In the genomic region with DNA sequence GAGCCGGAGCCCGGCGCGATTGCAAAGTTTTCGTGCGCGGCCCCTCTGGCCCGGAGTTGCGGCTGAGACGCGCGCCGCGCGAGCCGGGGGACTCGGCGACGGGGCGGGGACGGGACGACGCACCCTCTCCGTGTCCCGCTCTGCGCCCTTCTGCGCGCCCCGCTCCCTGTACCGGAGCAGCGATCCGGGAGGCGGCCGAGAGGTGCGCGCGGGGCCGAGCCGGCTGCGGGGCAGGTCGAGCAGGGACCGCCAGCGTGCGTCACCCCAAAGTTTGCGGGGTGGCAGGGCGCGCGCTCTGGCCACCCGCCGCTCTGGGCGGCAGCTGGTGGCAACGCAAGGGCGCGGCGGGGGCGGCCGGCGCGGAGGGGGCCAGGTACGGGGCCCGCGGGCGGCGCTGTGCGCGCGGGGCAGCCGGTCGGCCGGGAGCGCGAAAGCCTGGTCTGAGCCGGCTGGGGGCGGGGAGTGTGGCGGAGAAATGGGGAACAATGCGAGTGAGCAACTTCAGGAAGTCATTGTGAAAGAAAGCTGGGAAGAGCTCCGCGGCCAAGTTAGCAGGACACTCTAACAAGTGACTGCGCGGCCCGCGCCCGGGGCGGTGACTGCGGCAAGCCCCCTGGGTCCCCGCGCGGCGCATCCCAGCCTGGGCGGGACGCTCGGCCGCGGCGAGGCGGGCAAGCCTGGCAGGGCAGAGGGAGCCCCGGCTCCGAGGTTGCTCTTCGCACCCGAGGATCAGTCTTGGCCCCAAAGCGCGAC, we compare ENCODE assay signal across 8 cellular contexts. TPM values are rescaled to one million over a fixed set of nuclear protein-coding genes. Genes with fewer than 3 reads are reported as not detected.
DNase-seq lines count a peak whose midpoint lies in the region; ATAC-seq, FAIRE-seq and TF ChIP-seq lines count a peak whose summit lies in the region.

IKZF1 (plus strand) TSS at position 559 of the 753 bp plus-strand sequence. CDS start 14,346 bp downstream, outside the sequence.

- no peak within 1 kb of the TSS for H3K4me3 ChIP-seq in KMS-11 (IDR thresholded peaks at IDR 0.05; ENCODE audit: insufficient read depth, low read depth, low read length)
- peak within 1 kb of the TSS in 1 of 3 experiments; percentile 23 for H3K4me3 ChIP-seq in endothelial cell of umbilical vein (replicated peaks in 1 of 3; ENCODE audit: insufficient read depth in 1 of 3, low read depth in 1 of 3, low read length in 3 of 3)
- H3K4me3 ChIP-seq in tibial nerve: peak within 1 kb of the TSS in 3 of 4 donors; percentile 12 to 54 (median 53)

- POLR2A ChIA-PET in endothelial cell of umbilical vein (lab: Charles Lee): no interaction called here
- POLR2A ChIA-PET in naive thymus-derived CD8-positive, alpha-beta T cell (lab: Charles Lee): interaction anchor here (0.8 to 32.9 kb wide), 23 partner anchors 11 to 162 kb away, joined by 3 to 1553 read pairs (median 6); no protein-coding TSS in a partner anchor

- CTCF ChIA-PET in endothelial cell of umbilical vein (lab: Charles Lee): no interaction called here

- intact Hi-C loops in endothelial cell of umbilical vein (cut with micrococcal nuclease): loop anchor here (10.0 kb wide), 1 partner anchor 60 kb away; no protein-coding TSS in a partner anchor

- peak within 1 kb of the TSS; percentile 89 to 100 (median 98) for H3K27ac Mint-ChIP-seq in naive thymus-derived CD8-positive, alpha-beta T cell

- peak in 1 of 2 donors; percentile 25 for TF ChIP-seq EP300 in tibial nerve (IDR thresholded peaks at IDR 0.05)

- TF ChIP-seq POLR2A in endothelial cell of umbilical vein (IDR thresholded peaks at IDR 0.05; ENCODE audit: low read depth, low read length) (no peak), tibial nerve (IDR thresholded peaks at IDR 0.05) (peak in 1 of 2 donors; percentile 25)

- H3K79me2 ChIP-seq in KMS-11 (ENCODE audit: insufficient read depth, low read depth) (peaks cover 49% of the 10 kb centered on the region), endothelial cell of umbilical vein (ENCODE audit: control insufficient read depth, insufficient read depth, low read length) (no peaks in the 10 kb centered on the region)

- no peaks in the 10 kb centered on the region for H3K9me3 ChIP-seq in endothelial cell of umbilical vein (replicated peaks; ENCODE audit: control insufficient read depth, insufficient read depth, low read length)
- H3K9me3 ChIP-seq in tibial nerve: no peaks in the 10 kb centered on the region

- in situ Hi-C loops in ACHN (cut with HindIII; ENCODE audit: low pct_ligation_motif_present, low pct_unique_long_range_greater_than_20kb, low sequenced_read_pairs): no loop called here

- FAIRE-seq in endothelial cell of umbilical vein (lab: Jason Lieb, UNC): no peak

- peaks cover 13% of the 10 kb centered on the region for H3K4me1 ChIP-seq in KMS-11 (ENCODE audit: low read depth, poor library complexity, severe bottlenecking)
- H3K4me1 ChIP-seq in endothelial cell of umbilical vein (ENCODE audit: control insufficient read depth, extremely low read depth, insufficient read depth, low read length): no peaks in the 10 kb centered on the region
- H3K4me1 ChIP-seq in tibial nerve: peaks cover 0 to 11% (median 0%) of the 10 kb centered on the region in 4 donors

- H3K4me1 Mint-ChIP-seq in naive thymus-derived CD8-positive, alpha-beta T cell: peaks cover 31 to 68% (median 54%) of the 10 kb centered on the region in 4 donors

- no peaks in the 10 kb centered on the region for H3K36me3 ChIP-seq in KMS-11 (ENCODE audit: insufficient read depth)
- H3K36me3 ChIP-seq in endothelial cell of umbilical vein (ENCODE audit: control insufficient read depth in 2 of 2, extremely low read depth in 1 of 2, insufficient read depth in 2 of 2, low read length in 2 of 2): no peaks in the 10 kb centered on the region
- no peaks in the 10 kb centered on the region for H3K36me3 ChIP-seq in tibial nerve

- no peaks in the 10 kb centered on the region for H3K9me3 Mint-ChIP-seq in naive thymus-derived CD8-positive, alpha-beta T cell

- ATAC-seq in GM21423 (IDR thresholded peaks at IDR 0.05; ENCODE audit: unreplicated experiment): peak; percentile 28
- peak; percentile 34 to 41 for ATAC-seq in naive thymus-derived CD8-positive, alpha-beta T cell

- H3K9me1 ChIP-seq in endothelial cell of umbilical vein (replicated peaks; ENCODE audit: control insufficient read depth, extremely low read depth, insufficient read depth, low read length): no peaks in the 10 kb centered on the region

- H3K27me3 Mint-ChIP-seq in naive thymus-derived CD8-positive, alpha-beta T cell: no peaks in the 10 kb centered on the region

- H4K20me1 ChIP-seq in KMS-11 (ENCODE audit: insufficient read depth) (no peaks in the 10 kb centered on the region), endothelial cell of umbilical vein (replicated peaks; ENCODE audit: control insufficient read depth, extremely low read depth, insufficient read depth, low read length) (no peaks in the 10 kb centered on the region)

- H3K27ac ChIP-seq in KMS-11: peak within 1 kb of the TSS; percentile 93
- H3K27ac ChIP-seq in endothelial cell of umbilical vein (ENCODE audit: insufficient read depth, low read depth, low read length): no peak within 1 kb of the TSS
- peak within 1 kb of the TSS in 3 of 4 donors; percentile 43 to 80 (median 43) for H3K27ac ChIP-seq in tibial nerve

- peak within 1 kb of the TSS; percentile 88 to 100 (median 100) for H3K4me3 Mint-ChIP-seq in naive thymus-derived CD8-positive, alpha-beta T cell

- no peaks in the 10 kb centered on the region for H3K27me3 ChIP-seq in KMS-11 (ENCODE audit: insufficient read depth, low read depth)
- H3K27me3 ChIP-seq in endothelial cell of umbilical vein (ENCODE audit: control insufficient read depth in 2 of 2, insufficient read depth in 2 of 2, low read length in 2 of 2): peaks cover 37 to 55% of the 10 kb centered on the region in 2 experiments
- peaks cover 0 to 38% of the 10 kb centered on the region in 2 donors for H3K27me3 ChIP-seq in tibial nerve

- dilution Hi-C loops in endothelial cell of umbilical vein (cut with MboI; ENCODE audit: extremely low pct_ligation_motif_present, low sequenced_read_pairs): no loop called here

- DNase-seq in D341Med (ENCODE audit: low spot score) (peak; percentile 59), endothelial cell of umbilical vein (ENCODE audit: low read depth, low spot score) (no peak), tibial nerve (ENCODE audit: low spot score in 2 of 2) (peak in 1 of 2 donors; percentile 47), ACHN (no peak)
- peak; percentile 74 to 80 for DNase-seq in activated CD4-positive, alpha-beta T cell treated with anti-CD3 and anti-CD28 coated beads, Interleukin-2, amount 50 U/mL, for 48 hours
- peak in 8 of 10 donors; percentile 51 to 70 (median 61) for DNase-seq in naive thymus-derived CD8-positive, alpha-beta T cell

- TF ChIP-seq CTCF in KMS-11 (conservative IDR thresholded peaks at IDR 0.05; ENCODE audit: low read depth, low read length): no peak
- TF ChIP-seq CTCF in endothelial cell of umbilical vein (IDR thresholded peaks at IDR 0.05; ENCODE audit: extremely low read depth in 1 of 2, insufficient read depth in 1 of 2, low read depth in 1 of 2, low read length in 2 of 2): no peak
- TF ChIP-seq CTCF in tibial nerve (IDR thresholded peaks at IDR 0.05): no peak

- no TSS peak for BruUV-seq in endothelial cell of umbilical vein (replicated peaks; lab: Mats Ljungman, UMichigan)

- H3K36me3 Mint-ChIP-seq in naive thymus-derived CD8-positive, alpha-beta T cell: peaks cover 25 to 33% (median 30%) of the 10 kb centered on the region in 3 donors

- H3K9ac ChIP-seq in KMS-11: peak within 1 kb of the TSS; percentile 91
- H3K9ac ChIP-seq in endothelial cell of umbilical vein (replicated peaks; ENCODE audit: extremely low read depth, insufficient read depth, low read length): no peak within 1 kb of the TSS

- WGBS in tibial nerve, 2 donors: 1% methylated on average over 41 to 91 of the region's 102 CpGs

- H3K4me2 ChIP-seq in KMS-11 (peak within 1 kb of the TSS; percentile 89), endothelial cell of umbilical vein (ENCODE audit: insufficient read depth, low read length) (peak within 1 kb of the TSS; percentile 21)

- peak within 1 kb of the TSS; percentile 55 for H2AFZ ChIP-seq in KMS-11 (ENCODE audit: low read depth)
- H2AFZ ChIP-seq in endothelial cell of umbilical vein (ENCODE audit: low read depth, low read length): peak within 1 kb of the TSS; percentile 29

TF ChIP-seq in endothelial cell of umbilical vein, 7 proteins besides CTCF, POLR2A, EP300 and RAD21:
- peak; percentile 76 for TF ChIP-seq EZH2 (IDR thresholded peaks at IDR 0.05; ENCODE audit: borderline replicate concordance, low read depth, low read length, severe bottlenecking)
- TF ChIP-seq GATA2 (IDR thresholded peaks at IDR 0.05; ENCODE audit: insufficient read depth, insufficient read length, low read depth, low read length): no peak
TF ChIP-seq in endothelial cell of umbilical vein: peak in this region for 1.

RNA-seq across cellular contexts. Expression of gene IKZF1, which starts in this region (rescaled TPM):
- total RNA-seq in endothelial cell of umbilical vein (0.20 TPM in 1 of 2 replicates, not detected in the other), tibial nerve (10 to 100 TPM in 3 of 4 donors, 1 to 10 TPM in 1; 9.6 to 32.1 (median 20.7) TPM)
- 0.01 and 0.03 TPM in 2 replicates for polyA plus RNA-seq in endothelial cell of umbilical vein
- 0.01 and 0.04 TPM in 2 replicates for polyA plus RNA-seq in endothelial cell of umbilical vein (2011; cell fraction: cytosol; rRNA removed)
- polyA plus RNA-seq in endothelial cell of umbilical vein (2011; cell fraction: nucleus; rRNA removed): 0.07 TPM in 1 of 2 replicates, not detected in the other
- not detected in 2 replicates for polyA plus RNA-seq in endothelial cell of umbilical vein (2012)
- 0.25 and 0.36 TPM in 2 replicates for polyA minus RNA-seq in endothelial cell of umbilical vein
- not detected for polyA minus RNA-seq in endothelial cell of umbilical vein (2011; cell fraction: cytosol; rRNA and poly(A)+ RNA removed)
- polyA minus RNA-seq in endothelial cell of umbilical vein (2011; cell fraction: nucleus; rRNA and poly(A)+ RNA removed): not detected in 2 replicates
- 100 to 1,000 TPM; 416 to 435 TPM for total RNA-seq in naive thymus-derived CD8-positive, alpha-beta T cell
- 100 to 1,000 TPM; 145 to 257 (median 209) TPM for polyA plus RNA-seq in naive thymus-derived CD8-positive, alpha-beta T cell

Comparison
In these comparisons a context has a peak if more than half of its experiments do, and no peak if none do; other contexts are left out.
1. RNA of gene IKZF1 (total RNA-seq): 416 to 435 TPM in naive thymus-derived CD8-positive, alpha-beta T cell; 9.6 to 32.1 TPM in tibial nerve and 0.20 TPM in endothelial cell of umbilical vein; every median in the first group is over 10 times any median in the second.
2. RNA of gene IKZF1 (polyA plus RNA-seq): 145 to 257 TPM in naive thymus-derived CD8-positive, alpha-beta T cell; 0.01 to 0.07 TPM in endothelial cell of umbilical vein; every median in the first group is over 100 times any median in the second.
3. DNase-seq: peak in D341Med (single experiment), activated CD4-positive, alpha-beta T cell treated with anti-CD3 and anti-CD28 coated beads, Interleukin-2, amount 50 U/mL, for 48 hours (2 of 2) and naive thymus-derived CD8-positive, alpha-beta T cell (8 of 10); none in endothelial cell of umbilical vein (single experiment) and ACHN (single experiment).